8 cellular contexts compared by ENCODE assay signal in the genomic region with DNA sequence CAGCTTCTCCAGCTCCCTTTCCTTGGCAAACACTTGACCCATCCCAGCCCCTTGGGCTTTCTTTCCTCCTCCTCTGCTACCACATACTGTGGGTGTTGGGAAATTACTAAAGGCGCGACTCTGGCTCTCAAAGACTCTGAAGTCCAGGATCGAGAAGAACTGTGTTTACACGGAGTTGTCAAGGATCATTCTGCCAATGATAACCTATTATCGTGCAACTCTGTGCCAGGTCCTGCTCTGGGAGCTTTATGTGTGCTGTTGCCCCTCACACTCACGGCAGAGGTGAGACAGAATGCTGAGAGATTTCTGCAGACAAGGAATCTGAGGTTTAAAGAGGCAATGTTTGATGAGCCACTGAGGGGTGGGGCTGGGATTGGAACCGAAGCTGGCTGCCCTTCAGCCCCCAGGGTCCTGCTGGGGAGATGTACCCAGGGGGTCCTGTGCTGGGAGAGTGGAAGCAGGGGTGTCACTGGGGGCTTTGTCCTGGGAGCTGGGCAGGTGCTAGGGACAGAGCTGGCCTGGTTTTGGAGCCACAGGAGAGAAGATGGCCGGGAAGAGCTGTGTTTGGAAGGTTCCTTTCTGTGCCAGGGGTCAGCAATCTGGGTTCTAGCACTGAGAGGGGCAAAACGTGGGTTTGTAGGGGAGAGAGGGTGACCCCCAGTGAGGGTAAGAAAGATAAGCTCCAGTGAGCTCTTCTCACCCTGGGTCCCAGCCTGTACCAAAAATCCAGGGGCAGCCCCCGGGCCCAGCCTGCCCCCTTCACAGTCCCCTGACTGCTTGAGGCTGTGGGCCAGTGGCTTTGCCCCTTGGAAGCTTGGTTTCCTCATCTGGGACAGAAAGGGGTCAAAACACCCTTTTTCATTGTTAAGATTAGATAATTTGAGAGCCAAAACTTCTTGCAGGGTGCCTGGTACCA.
A peak's percentile ranks its signal among the peaks of the same experiment; 100 is the strongest.
DNase-seq lines count a peak whose midpoint lies in the region; ATAC-seq, FAIRE-seq and TF ChIP-seq lines count a peak whose summit lies in the region.

No MANE protein-coding gene starts in this region.

- H4K12ac ChIP-seq in trophoblast cell (ENCODE audit: low read depth, low read length) = no peak overlapping the region

- H2BK5ac ChIP-seq in trophoblast cell (ENCODE audit: low read depth, low read length, poor library complexity) = no peak overlapping the region

- H3K27ac ChIP-seq in esophagus squamous epithelium (peak overlapping the region; percentile 79 to 92 (median 88)), trophoblast cell (ENCODE audit: low read depth, low read length) (no peak overlapping the region)

- DNase-seq in NCI-H226 (peak; percentile 39), esophagus squamous epithelium (lab: John Stamatoyannopoulos, UW) (no peak), trophoblast cell (no peak), NCI-H1694 treated with DMSO at 0.1 percent for 48 hours (lab: John Stamatoyannopoulos, UW) (no peak), iPS-NIHi7 (ENCODE audit: extremely low spot score) (no peak), GM19239 (ENCODE audit: insufficient read length, low spot score) (no peak), HuH-7.5 (ENCODE audit: low spot score) (no peak)

- peaks cover 6% of the 10 kb centered on the region for H3K79me1 ChIP-seq in trophoblast cell (ENCODE audit: low read length)

- H3K79me2 ChIP-seq in trophoblast cell (ENCODE audit: control insufficient read depth, insufficient read depth, low read length, poor library complexity) = peaks cover 2% of the 10 kb centered on the region

- peak overlapping the region; percentile 51 for H3K18ac ChIP-seq in trophoblast cell (ENCODE audit: low read length)

- H2AK5ac ChIP-seq in trophoblast cell (ENCODE audit: low read length) = no peak overlapping the region

- 10 to 12% methylated on average over 8 to 9 of the region's 10 CpGs for WGBS in esophagus squamous epithelium, 2 donors
- no CpG with 5 or more reads among the region's 10 CpGs for WGBS in trophoblast cell (ENCODE audit: extremely low coverage, insufficient coverage, insufficient read length)

- H2AFZ ChIP-seq in trophoblast cell (ENCODE audit: insufficient read depth, low read length, poor library complexity) = no peak overlapping the region

- H2BK120ac ChIP-seq in trophoblast cell (ENCODE audit: insufficient read depth, low read length, poor library complexity) = peak overlapping the region; percentile 43

- H3K4me1 ChIP-seq in esophagus squamous epithelium (peaks cover 49 to 100% (median 81%) of the 10 kb centered on the region in 3 donors), trophoblast cell (ENCODE audit: control insufficient read depth in 1 of 2, insufficient read depth in 2 of 2, low read length in 2 of 2) (peaks cover 32 to 34% of the 10 kb centered on the region in 2 experiments)

- no peak for ATAC-seq in GM18505 (IDR thresholded peaks at IDR 0.05; ENCODE audit: unreplicated experiment)

- no peaks in the 10 kb centered on the region for H3K27me3 ChIP-seq in esophagus squamous epithelium
- no peaks in the 10 kb centered on the region for H3K27me3 ChIP-seq in trophoblast cell (ENCODE audit: insufficient read depth, low read length)

- intact Hi-C loops in esophagus squamous epithelium (cut with DNase I) = no loop called here

- H3K9me3 ChIP-seq in esophagus squamous epithelium (no peaks in the 10 kb centered on the region), trophoblast cell (ENCODE audit: insufficient read depth, low read depth, low read length) (no peaks in the 10 kb centered on the region)

- H3K4ac ChIP-seq in trophoblast cell (ENCODE audit: low read depth, low read length) = peak overlapping the region; percentile 32

- H3K4me2 ChIP-seq in trophoblast cell (ENCODE audit: low read length) = no peak overlapping the region

- H3K36me3 ChIP-seq in esophagus squamous epithelium (no peaks in the 10 kb centered on the region), trophoblast cell (ENCODE audit: control insufficient read depth in 1 of 2, insufficient read depth in 2 of 2, low read length in 2 of 2) (peaks cover 0 to 6% of the 10 kb centered on the region in 2 experiments)

- no peak for FAIRE-seq in GM19239 (lab: Jason Lieb, UNC)

- TF ChIP-seq CTCF in esophagus squamous epithelium (IDR thresholded peaks at IDR 0.05) = no peak

- H4K91ac ChIP-seq in trophoblast cell (ENCODE audit: low read depth, low read length) = no peak overlapping the region

- H3K14ac ChIP-seq in trophoblast cell (ENCODE audit: low read length) = no peak overlapping the region

- no peak overlapping the region for H3K23ac ChIP-seq in trophoblast cell (ENCODE audit: low read length)

- H3K4me3 ChIP-seq in esophagus squamous epithelium (peak overlapping the region in 1 of 4 donors; percentile 36), trophoblast cell (ENCODE audit: low read depth, low read length) (no peak overlapping the region)

- no peak overlapping the region for H3K9ac ChIP-seq in trophoblast cell (ENCODE audit: low read length)

- peak; percentile 6 for TF ChIP-seq POLR2A in GM18505 (IDR thresholded peaks at IDR 0.05; ENCODE audit: borderline replicate concordance, extremely low read depth, insufficient read depth, insufficient read length)
- TF ChIP-seq POLR2A in esophagus squamous epithelium (IDR thresholded peaks at IDR 0.05) = no peak

- peak overlapping the region; percentile 35 for H2BK12ac ChIP-seq in trophoblast cell (ENCODE audit: low read length)

- no peak overlapping the region for H4K8ac ChIP-seq in trophoblast cell (ENCODE audit: low read depth, low read length)
